1 cellular context compared by ENCODE assay signal in the genomic region with DNA sequence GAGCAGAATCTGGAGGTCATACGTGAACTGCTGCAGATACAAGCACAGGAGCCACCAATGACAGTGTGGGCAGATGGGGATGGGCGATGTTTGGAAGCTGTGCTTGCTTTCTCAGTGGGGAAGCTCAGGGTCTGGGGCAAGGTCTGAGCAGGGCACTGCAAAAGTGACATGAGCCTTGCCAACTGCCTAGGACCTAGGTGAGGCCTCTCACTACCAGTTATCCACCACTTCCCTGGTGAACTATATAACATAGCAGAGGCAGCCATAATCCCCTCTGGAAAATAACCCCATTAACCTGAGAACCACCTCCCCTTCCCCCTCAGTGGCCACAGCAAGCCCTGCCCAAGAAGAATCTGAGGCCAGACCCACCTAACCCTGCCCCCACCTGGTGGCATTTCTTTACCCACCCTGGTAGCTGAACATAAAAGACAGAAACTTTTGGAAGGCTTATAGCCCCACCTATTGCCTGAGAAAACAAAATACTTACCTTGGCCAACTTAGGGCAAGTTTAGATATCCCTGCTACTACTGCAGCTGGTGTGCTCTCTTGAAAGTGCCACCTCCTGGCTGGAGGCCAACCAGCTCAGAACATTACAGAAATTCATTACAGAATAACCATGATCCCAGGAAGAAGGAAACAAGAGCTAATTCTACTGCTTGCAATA.
TF ChIP-seq lines count a peak whose summit lies in the region.

No MANE protein-coding gene starts in this region.

TF ChIP-seq in WTC11, 78 proteins besides CTCF, POLR2A, EP300 and RAD21 (continued from another document):
- TF ChIP-seq, protein P1, sequence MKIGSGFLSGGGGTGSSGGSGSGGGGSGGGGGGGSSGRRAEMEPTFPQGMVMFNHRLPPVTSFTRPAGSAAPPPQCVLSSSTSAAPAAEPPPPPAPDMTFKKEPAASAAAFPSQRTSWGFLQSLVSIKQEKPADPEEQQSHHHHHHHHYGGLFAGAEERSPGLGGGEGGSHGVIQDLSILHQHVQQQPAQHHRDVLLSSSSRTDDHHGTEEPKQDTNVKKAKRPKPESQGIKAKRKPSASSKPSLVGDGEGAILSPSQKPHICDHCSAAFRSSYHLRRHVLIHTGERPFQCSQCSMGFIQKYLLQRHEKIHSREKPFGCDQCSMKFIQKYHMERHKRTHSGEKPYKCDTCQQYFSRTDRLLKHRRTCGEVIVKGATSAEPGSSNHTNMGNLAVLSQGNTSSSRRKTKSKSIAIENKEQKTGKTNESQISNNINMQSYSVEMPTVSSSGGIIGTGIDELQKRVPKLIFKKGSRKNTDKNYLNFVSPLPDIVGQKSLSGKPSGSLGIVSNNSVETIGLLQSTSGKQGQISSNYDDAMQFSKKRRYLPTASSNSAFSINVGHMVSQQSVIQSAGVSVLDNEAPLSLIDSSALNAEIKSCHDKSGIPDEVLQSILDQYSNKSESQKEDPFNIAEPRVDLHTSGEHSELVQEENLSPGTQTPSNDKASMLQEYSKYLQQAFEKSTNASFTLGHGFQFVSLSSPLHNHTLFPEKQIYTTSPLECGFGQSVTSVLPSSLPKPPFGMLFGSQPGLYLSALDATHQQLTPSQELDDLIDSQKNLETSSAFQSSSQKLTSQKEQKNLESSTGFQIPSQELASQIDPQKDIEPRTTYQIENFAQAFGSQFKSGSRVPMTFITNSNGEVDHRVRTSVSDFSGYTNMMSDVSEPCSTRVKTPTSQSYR (CRISPR knock-in tag; IDR thresholded peaks at IDR 0.05): no peak
TF ChIP-seq in WTC11: peak in this region for 0.
